In genomic region chr11:12223771-12224536, GRCh38 we compare ENCODE assay signal across 10 cellular contexts.
DNase-seq lines count a peak whose midpoint lies in the region; ATAC-seq, FAIRE-seq and TF ChIP-seq lines count a peak whose summit lies in the region.
"Had no signal": no experiment of that assay in that cellular context is flagged by ENCODE, and none has a peak within 500 bp of the region (broad histone marks: within the 10 kb centered on the region; RNA-seq: fewer than 3 reads in every experiment).

No MANE protein-coding gene starts in this region.

- no peak for TF ChIP-seq EP300 in HepG2 (IDR thresholded peaks at IDR 0.05; ENCODE audit: low read depth in 2 of 2, low read length in 2 of 2)
- no peak for TF ChIP-seq EP300 in HepG2 (CRISPR knock-in tag; IDR thresholded peaks at IDR 0.05; ENCODE audit: borderline replicate concordance)
- TF ChIP-seq EP300 in esophagus muscularis mucosa (IDR thresholded peaks at IDR 0.05), result no peak

- in situ Hi-C loops in HepG2 (cut with HindIII; ENCODE audit: extremely low pct_ligation_motif_present, low pct_unique_long_range_greater_than_20kb), result no loop called here

- H3K27ac ChIP-seq in HepG2 (ENCODE audit: extremely low read length, insufficient read depth, low read length) (no peak overlapping the region), right lobe of liver (peak overlapping the region in 1 of 3 donors; percentile 31), Peyer's patch (peak overlapping the region; percentile 9 to 66 (median 50)), esophagus muscularis mucosa (replicated peaks in 1 of 4) (peak overlapping the region; percentile 34 to 83 (median 64))

- CTCF ChIA-PET in HepG2 (lab: Yijun Ruan, JAX; ENCODE audit: low intra/inter-chr PET ratio, low total read pairs), result no interaction called here

- no peak for TF ChIP-seq RAD21 in HepG2 (CRISPR knock-in tag; IDR thresholded peaks at IDR 0.05)

- 67% methylated on average over 6 of the region's 7 CpGs for WGBS in HepG2 (ENCODE audit: low lambda C conversion rate)
- WGBS in right lobe of liver (ENCODE audit: insufficient coverage, low coverage, low lambda C conversion rate, missing lambda C conversion rate), result 51% methylated on average over 5 of the region's 7 CpGs
- 63% methylated on average over 6 of the region's 7 CpGs for WGBS in esophagus muscularis mucosa

- no TSS peak for BruUV-seq in HepG2 (replicated peaks; lab: Mats Ljungman, UMichigan)

- no peak overlapping the region for H3K4me2 ChIP-seq in HepG2 (ENCODE audit: low read depth, low read length)

- no peaks in the 10 kb centered on the region for H3K79me2 ChIP-seq in HepG2 (ENCODE audit: insufficient read depth, low read length)

- FAIRE-seq in HepG2 (lab: Jason Lieb, UNC) (no peak), urothelium cell line (lab: Jason Lieb, UNC) (peak; percentile 9)
- FAIRE-seq: G401.6 had no signal

- no peaks in the 10 kb centered on the region for H4K20me1 ChIP-seq in HepG2 (ENCODE audit: insufficient read depth, low read length)

- ATAC-seq in HepG2 (peak; percentile 20), right lobe of liver (no peak), HG02588 (IDR thresholded peaks at IDR 0.05; ENCODE audit: unreplicated experiment) (no peak)

- H3K36me3 ChIP-seq in HepG2 (replicated peaks in 1 of 2; ENCODE audit: control insufficient read depth in 1 of 2, insufficient read depth in 2 of 2, low read length in 2 of 2) (no peaks in the 10 kb centered on the region), right lobe of liver (peaks cover 0 to 23% (median 5%) of the 10 kb centered on the region in 4 donors), Peyer's patch (peaks cover 0 to 59% (median 0%) of the 10 kb centered on the region in 3 donors), esophagus muscularis mucosa (peaks cover 20 to 80% (median 62%) of the 10 kb centered on the region in 4 donors)

- no peak overlapping the region for H2AFZ ChIP-seq in HepG2 (ENCODE audit: low read length)

- intact Hi-C loops in HepG2 (cut with micrococcal nuclease; ENCODE audit: unreplicated experiment), result no loop called here
- intact Hi-C loops in right lobe of liver (cut with DNase I), result no loop called here
- intact Hi-C loops in esophagus muscularis mucosa (cut with DNase I), result no loop called here

- POLR2A ChIA-PET in HepG2 (lab: Yijun Ruan, JAX), result interaction anchor here (1.0 to 1.3 kb wide), 2 partner anchors 17 to 381 kb away, joined by 3 read pairs; no protein-coding TSS in a partner anchor

- TF ChIP-seq CTCF in HepG2 (CRISPR knock-in tag; IDR thresholded peaks at IDR 0.05) (no peak), right lobe of liver (IDR thresholded peaks at IDR 0.05) (no peak), Peyer's patch (IDR thresholded peaks at IDR 0.05) (no peak), esophagus muscularis mucosa (IDR thresholded peaks at IDR 0.05) (no peak)

- H3K4me3 ChIP-seq in HepG2 (replicated peaks in 1 of 3; ENCODE audit: insufficient read depth in 1 of 3, low read depth in 2 of 3, low read length in 3 of 3) (no peak overlapping the region), right lobe of liver (no peak overlapping the region), Peyer's patch (no peak overlapping the region), esophagus muscularis mucosa (no peak overlapping the region)

- H3K4me1 ChIP-seq in HepG2 (ENCODE audit: insufficient read depth, low read length) (peaks cover 58% of the 10 kb centered on the region), right lobe of liver (peaks cover 0 to 39% (median 24%) of the 10 kb centered on the region in 4 donors), Peyer's patch (peaks cover 0 to 26% (median 2%) of the 10 kb centered on the region in 4 donors), esophagus muscularis mucosa (peaks cover 36 to 58% (median 50%) of the 10 kb centered on the region in 4 donors)

- H3K27me3 ChIP-seq in HepG2 (ENCODE audit: control insufficient read depth in 1 of 2, insufficient read depth in 2 of 2, low read length in 2 of 2) (no peaks in the 10 kb centered on the region), right lobe of liver (no peaks in the 10 kb centered on the region), Peyer's patch (no peaks in the 10 kb centered on the region), esophagus muscularis mucosa (no peaks in the 10 kb centered on the region)

- DNase-seq in HepG2 (ENCODE audit: low spot score), result no peak
- no peak for DNase-seq in right lobe of liver
- no peak for DNase-seq in Peyer's patch
- DNase-seq in esophagus muscularis mucosa (ENCODE audit: extremely low spot score), result no peak
- no peak for DNase-seq in urothelium cell line (ENCODE audit: low spot score)
- DNase-seq in activated CD4-positive, CD25-positive, alpha-beta regulatory T cell treated with anti-CD3 and anti-CD28 coated beads, Interleukin-2, amount 50 U/mL, for 72 hours, result no peak
- no peak for DNase-seq in mesenteric fat pad (ENCODE audit: low spot score)
- DNase-seq: NCI-H187 treated with DMSO at 0.1 percent for 48 hours had no signal

- no peak overlapping the region for H3K9ac ChIP-seq in HepG2 (ENCODE audit: insufficient read depth, low read depth, low read length)

- H3K9me3 ChIP-seq in HepG2 (ENCODE audit: low read length) (no peaks in the 10 kb centered on the region), right lobe of liver (no peaks in the 10 kb centered on the region), Peyer's patch (no peaks in the 10 kb centered on the region), esophagus muscularis mucosa (no peaks in the 10 kb centered on the region)

- no peak for TF ChIP-seq POLR2A in HepG2 (IDR thresholded peaks at IDR 0.05; ENCODE audit: insufficient read depth in 1 of 2, low read depth in 2 of 2, low read length in 2 of 2)
- TF ChIP-seq POLR2A in right lobe of liver (IDR thresholded peaks at IDR 0.05), result no peak
- TF ChIP-seq POLR2A in Peyer's patch (IDR thresholded peaks at IDR 0.05), result no peak
- no peak for TF ChIP-seq POLR2A in esophagus muscularis mucosa (IDR thresholded peaks at IDR 0.05; ENCODE audit: low read depth)

TF ChIP-seq in HepG2, 621 proteins besides CTCF, POLR2A, EP300 and RAD21:
- TF ChIP-seq FOXP1 (IDR thresholded peaks at IDR 0.05) (no peak), FOXP1 (CRISPR knock-in tag; IDR thresholded peaks at IDR 0.05) (0 out of 2 replicates have a peak, but pooled peaks have one; percentile 12), SOX6 (IDR thresholded peaks at IDR 0.05) (no peak), SOX6 (CRISPR knock-in tag; IDR thresholded peaks at IDR 0.05) (0 out of 2 replicates have a peak, but pooled peaks have one; percentile 25), ZNF292 (CRISPR knock-in tag; IDR thresholded peaks at IDR 0.05; ENCODE audit: borderline replicate concordance, low read depth) (no peak)
